ENCODE assay signal across 24 cellular contexts in genomic region chr11:95140397-95141030, GRCh38. TPM values are rescaled to one million over a fixed set of nuclear protein-coding genes. Genes with fewer than 3 reads are reported as not detected.
A peak's percentile ranks its signal among the peaks of the same experiment; 100 is the strongest.
DNase-seq lines count a peak whose midpoint lies in the region; ATAC-seq and TF ChIP-seq lines count a peak whose summit lies in the region.
"Had no signal": no experiment of that assay in that cellular context is flagged by ENCODE, and none has a peak within 500 bp of the region (broad histone marks: within the 10 kb centered on the region; RNA-seq: fewer than 3 reads in every experiment).

No MANE protein-coding gene starts in this region.

- H3K4me3 ChIP-seq in cardiac fibroblast (replicated peaks in 1 of 2; ENCODE audit: low read depth in 2 of 2, low read length in 2 of 2) (no peak overlapping the region), smooth muscle cell (no peak overlapping the region)
- H3K4me3 ChIP-seq: gastroesophageal sphincter, Peyer's patch, right atrium auricular region, SJCRH30 had no signal

- no peak overlapping the region for H2AFZ ChIP-seq in smooth muscle cell (ENCODE audit: low read depth)
- H2AFZ ChIP-seq: parathyroid adenoma had no signal

- H3K4me2 ChIP-seq in smooth muscle cell = peak overlapping the region; percentile 24
- H3K4me2 ChIP-seq: KMS-11 had no signal

- H3K79me2 ChIP-seq in smooth muscle cell (ENCODE audit: low read depth) = no peaks in the 10 kb centered on the region
- H3K79me2 ChIP-seq: parathyroid adenoma had no signal

- ATAC-seq in foreskin keratinocyte (peak; percentile 67), HG03342 (IDR thresholded peaks at IDR 0.05; ENCODE audit: unreplicated experiment) (no peak)
- ATAC-seq: gastroesophageal sphincter had no signal

- peak overlapping the region; percentile 18 for H3K9ac ChIP-seq in smooth muscle cell (ENCODE audit: low read depth)
- H3K9ac ChIP-seq: KMS-11, parathyroid adenoma had no signal

- no peaks in the 10 kb centered on the region for H3K27me3 ChIP-seq in foreskin keratinocyte
- H3K27me3 ChIP-seq in smooth muscle cell (ENCODE audit: low read depth) = no peaks in the 10 kb centered on the region
- H3K27me3 ChIP-seq: gastroesophageal sphincter, Peyer's patch, right atrium auricular region, SJCRH30 had no signal

- no peaks in the 10 kb centered on the region for H3K9me3 ChIP-seq in smooth muscle cell (replicated peaks; ENCODE audit: low read depth)
- H3K9me3 ChIP-seq: gastroesophageal sphincter, Peyer's patch, right atrium auricular region, SJCRH30 had no signal

- H4K20me1 ChIP-seq in smooth muscle cell (ENCODE audit: low read depth) = no peaks in the 10 kb centered on the region

- TF ChIP-seq CTCF in cardiac fibroblast (IDR thresholded peaks at IDR 0.05; ENCODE audit: low read depth, low read length) (no peak), foreskin keratinocyte (conservative IDR thresholded peaks at IDR 0.05) (no peak), smooth muscle cell (IDR thresholded peaks at IDR 0.05; ENCODE audit: borderline replicate concordance, insufficient read depth, poor library complexity, severe bottlenecking) (no peak)

- peaks cover 54% of the 10 kb centered on the region for H3F3A ChIP-seq in smooth muscle cell (ENCODE audit: low read depth)

- no peak overlapping the region for H3K27ac ChIP-seq in foreskin keratinocyte
- H3K27ac ChIP-seq in smooth muscle cell (ENCODE audit: low read depth) = peak overlapping the region; percentile 86
- H3K27ac ChIP-seq: gastroesophageal sphincter, KMS-11, parathyroid adenoma, Peyer's patch, right atrium auricular region, SJCRH30 had no signal

- DNase-seq in OCI-M1 (lab: John Stamatoyannopoulos, UW) = peak; percentile 9
- peak; percentile 50 to 55 for DNase-seq in cardiac fibroblast (ENCODE audit: low read depth in 2 of 2)
- DNase-seq in foreskin keratinocyte = no peak
- no peak for DNase-seq in smooth muscle cell (lab: John Stamatoyannopoulos, UW; ENCODE audit: unreplicated experiment)
- no peak for DNase-seq in Ammon's horn (ENCODE audit: low spot score)
- no peak for DNase-seq in occipital lobe (lab: John Stamatoyannopoulos, UW)
- DNase-seq: activated CD4-positive, alpha-beta T cell treated with anti-CD3 and anti-CD28 coated beads for 1 hour; activated naive CD4-positive, alpha-beta T cell treated with anti-CD3 and anti-CD28 coated beads for 36 hours; activated T-cell treated with anti-CD3 and anti-CD28 coated beads, Interleukin-2, amount 50 U/mL, for 1 hour; amniotic stem cell; caudate nucleus; CD4-positive, CD25-positive, alpha-beta regulatory T cell; dermis blood vessel endothelial cell; NCI-H1436; NCI-H526; Peyer's patch; SJCRH30; stimulated activated CD4-positive, alpha-beta T cell treated with anti-CD3 and anti-CD28 coated beads, Interleukin-4, amount 100 ng/mL, for 4 hours; T-helper 1 cell had no signal

- H3K36me3 ChIP-seq in smooth muscle cell (ENCODE audit: low read depth) = no peaks in the 10 kb centered on the region
- H3K36me3 ChIP-seq: gastroesophageal sphincter, Peyer's patch, right atrium auricular region, SJCRH30 had no signal

- 44% methylated on average over 4 of the region's 4 CpGs for WGBS in smooth muscle cell (ENCODE audit: low lambda C conversion rate)

- peaks cover 5% of the 10 kb centered on the region for H3K4me1 ChIP-seq in foreskin keratinocyte
- H3K4me1 ChIP-seq in smooth muscle cell (ENCODE audit: low read depth) = peaks cover 22% of the 10 kb centered on the region
- H3K4me1 ChIP-seq: gastroesophageal sphincter, parathyroid adenoma, Peyer's patch, right atrium auricular region, SJCRH30 had no signal

RNA-seq across cellular contexts. Expression of gene ENDOD1, which starts 50.9 kb away (rescaled TPM):
- total RNA-seq in foreskin keratinocyte (35.0 and 46.2 TPM in 2 replicates), smooth muscle cell (124 and 125 TPM in 2 replicates), occipital lobe (22.9 TPM)
- polyA plus RNA-seq in foreskin keratinocyte (15.2 and 16.8 TPM in 2 replicates), smooth muscle cell (44.8 and 46.7 TPM in 2 replicates)

Comparison
In these comparisons a context has a peak if more than half of its experiments do, and no peak if none do; other contexts are left out.
1. DNase-seq: peak in OCI-M1 (single experiment) and cardiac fibroblast (2 of 2); none in foreskin keratinocyte (0 of 2), smooth muscle cell (single experiment), Ammon's horn (single experiment) and occipital lobe (single experiment).